In genomic region chr3:8970971-8971589, GRCh38 we compare ENCODE assay signal across 8 cellular contexts. TPM values are rescaled to one million over a fixed set of nuclear protein-coding genes. Genes with fewer than 3 reads are reported as not detected.
DNase-seq lines count a peak whose midpoint lies in the region; ATAC-seq, FAIRE-seq and TF ChIP-seq lines count a peak whose summit lies in the region.

No MANE protein-coding gene starts in this region.

- H3K27ac ChIP-seq in C4-2B (no peak overlapping the region), HepG2 (ENCODE audit: extremely low read length, insufficient read depth, low read length) (no peak overlapping the region)

- TF ChIP-seq EP300 in HepG2 (IDR thresholded peaks at IDR 0.05; ENCODE audit: low read depth in 2 of 2, low read length in 2 of 2) (no peak), HepG2 (CRISPR knock-in tag; IDR thresholded peaks at IDR 0.05; ENCODE audit: borderline replicate concordance) (no peak)

- POLR2A ChIA-PET in HepG2 (lab: Yijun Ruan, JAX) = interaction anchor here (1.9 kb wide), 1 partner anchor 9 kb away, joined by 4 read pairs; no protein-coding TSS in a partner anchor

- intact Hi-C loops in HepG2 (cut with micrococcal nuclease; ENCODE audit: unreplicated experiment) = loop anchor here (1.0 kb wide), 2 partner anchors 96 to 331 kb away; no protein-coding TSS in a partner anchor

- TF ChIP-seq RAD21 in HepG2 (CRISPR knock-in tag; IDR thresholded peaks at IDR 0.05) = peak; percentile 88

- H4K20me1 ChIP-seq in HepG2 (ENCODE audit: insufficient read depth, low read length) = no peaks in the 10 kb centered on the region

- ATAC-seq in GM19468 (IDR thresholded peaks at IDR 0.05; ENCODE audit: extremely low read depth, unreplicated experiment) (peak; percentile 44), HepG2 (peak; percentile 52), GM18873 (IDR thresholded peaks at IDR 0.05; ENCODE audit: low FRiP score, unreplicated experiment) (no peak)

- H2AFZ ChIP-seq in HepG2 (ENCODE audit: low read length) = no peak overlapping the region

- H3K9ac ChIP-seq in HepG2 (ENCODE audit: insufficient read depth, low read depth, low read length) = no peak overlapping the region

- H3K4me2 ChIP-seq in HepG2 (ENCODE audit: low read depth, low read length) = no peak overlapping the region

- H3K9me3 ChIP-seq in HepG2 (ENCODE audit: low read length) = no peaks in the 10 kb centered on the region

- H3K79me2 ChIP-seq in HepG2 (ENCODE audit: insufficient read depth, low read length) = no peaks in the 10 kb centered on the region

- no peaks in the 10 kb centered on the region; a peak in 1 of 5 replicates for H3K27me3 ChIP-seq in HepG2 (ENCODE audit: control insufficient read depth in 1 of 2, insufficient read depth in 2 of 2, low read length in 2 of 2)

- peak; percentile 65 for FAIRE-seq in HepG2 (lab: Jason Lieb, UNC)

- H3K36me3 ChIP-seq in HepG2 (replicated peaks in 1 of 2; ENCODE audit: control insufficient read depth in 1 of 2, insufficient read depth in 2 of 2, low read length in 2 of 2) = no peaks in the 10 kb centered on the region

- TF ChIP-seq CTCF in C4-2B (conservative IDR thresholded peaks at IDR 0.05) = peak; percentile 95
- peak; percentile 89 for TF ChIP-seq CTCF in HepG2 (CRISPR knock-in tag; IDR thresholded peaks at IDR 0.05)

- in situ Hi-C loops in HepG2 (cut with HindIII; ENCODE audit: extremely low pct_ligation_motif_present, low pct_unique_long_range_greater_than_20kb) = loop anchor here (5.0 kb wide), 2 partner anchors 96 to 331 kb away; no protein-coding TSS in a partner anchor

- DNase-seq in NCI-H1930 (lab: John Stamatoyannopoulos, UW) (peak; percentile 1 to 19), HepG2 (ENCODE audit: low spot score) (peak; percentile 54)
- peak; percentile 47 for DNase-seq in activated CD4-positive, CD25-positive, alpha-beta regulatory T cell treated with anti-CD3 and anti-CD28 coated beads, Interleukin-2, amount 50 U/mL, for 16 hours (ENCODE audit: low read depth, low spot score)
- peak; percentile 70 for DNase-seq in central memory CD4-positive, alpha-beta T cell
- DNase-seq in stimulated activated CD4-positive, alpha-beta T cell treated with anti-CD3 and anti-CD28 coated beads, TNF-alpha, amount 100 ng/mL, for 4 hours (ENCODE audit: low read depth in 3 of 3) = peak; percentile 45 to 55 (median 52)

- BruUV-seq in HepG2 (replicated peaks; lab: Mats Ljungman, UMichigan) = no TSS peak

- CTCF ChIA-PET in HepG2 (lab: Yijun Ruan, JAX; ENCODE audit: low intra/inter-chr PET ratio, low total read pairs) = interaction anchor here (0.8 to 2.0 kb wide), 4 partner anchors 33 to 332 kb away, joined by 3 to 45 read pairs (median 18); no protein-coding TSS in a partner anchor

- WGBS in HepG2 (ENCODE audit: low lambda C conversion rate) = 2% methylated on average over 7 of the region's 7 CpGs

- H3K4me3 ChIP-seq in HepG2 (replicated peaks in 1 of 3; ENCODE audit: insufficient read depth in 1 of 3, low read depth in 2 of 3, low read length in 3 of 3) = no peak overlapping the region

- no peak for TF ChIP-seq POLR2A in HepG2 (IDR thresholded peaks at IDR 0.05; ENCODE audit: insufficient read depth in 1 of 2, low read depth in 2 of 2, low read length in 2 of 2)

- H3K4me1 ChIP-seq in HepG2 (ENCODE audit: insufficient read depth, low read length) = peaks cover 38% of the 10 kb centered on the region

TF ChIP-seq in HepG2, 621 proteins besides CTCF, POLR2A, EP300 and RAD21 (continues in another document):
- TF ChIP-seq ZBTB25 (CRISPR knock-in tag; IDR thresholded peaks at IDR 0.05) = peak; percentile 60; the same call in 1 of the 2 replicates
- no peak for TF ChIP-seq ZNF512B (CRISPR knock-in tag; IDR thresholded peaks at IDR 0.05; ENCODE audit: borderline replicate concordance)
- no peak for TF ChIP-seq JARID2 (CRISPR knock-in tag; IDR thresholded peaks at IDR 0.05; ENCODE audit: insufficient replicate concordance)
- 0 out of 2 replicates have a peak, but pooled peaks have one; percentile 24 for TF ChIP-seq ZNF652 (CRISPR knock-in tag; IDR thresholded peaks at IDR 0.05; ENCODE audit: borderline replicate concordance, low read depth)
- no peak for TF ChIP-seq PRDM15 (CRISPR knock-in tag; IDR thresholded peaks at IDR 0.05)
- peak; percentile 93 for TF ChIP-seq SMC3 (IDR thresholded peaks at IDR 0.05; ENCODE audit: low read length)

RNA-seq across cellular contexts. Expression of gene RAD18, which starts 7.8 kb away (rescaled TPM):
- total RNA-seq in HepG2 (2016; rRNA removed; fragmentation: Illumina TruSeq; extraction: Trizol) = 20.7 and 26.5 TPM in 2 replicates
- total RNA-seq in HepG2 (2016; cell fraction: cytosol; rRNA removed; fragmentation: Illumina TruSeq; extraction: Trizol; ENCODE audit: low read depth) = 18.0 and 20.8 TPM in 2 replicates
- total RNA-seq in HepG2 (2016; cell fraction: insoluble cytoplasmic fraction; rRNA removed; fragmentation: Illumina TruSeq; extraction: Trizol) = 18.8 and 31.8 TPM in 2 replicates
- 10.2 and 13.1 TPM in 2 replicates for total RNA-seq in HepG2 (2016; cell fraction: membrane; rRNA removed; fragmentation: Illumina TruSeq; extraction: Trizol)
- 40.2 and 44.1 TPM in 2 replicates for total RNA-seq in HepG2 (2016; cell fraction: nucleus; rRNA removed; fragmentation: Illumina TruSeq; extraction: Trizol)
- polyA plus RNA-seq in HepG2 (2011; rRNA removed) = 3.0 and 5.9 TPM in 2 replicates
- 2.4 and 3.3 TPM in 2 replicates for polyA plus RNA-seq in HepG2 (2011; cell fraction: cytosol; rRNA removed)
- 6.9 and 7.4 TPM in 2 replicates for polyA plus RNA-seq in HepG2 (2011; cell fraction: nucleus; rRNA removed)
- 2.4 and 5.5 TPM in 2 replicates for polyA plus RNA-seq in HepG2 (2012)
- 1.1 and 1.3 TPM in 2 replicates for polyA plus RNA-seq in HepG2 (2016; cell fraction: cytosol; fragmentation: Illumina TruSeq; extraction: Trizol; ENCODE audit: low read depth)
- polyA plus RNA-seq in HepG2 (2016; cell fraction: insoluble cytoplasmic fraction; fragmentation: Illumina TruSeq; extraction: Trizol; ENCODE audit: low read depth) = 18.1 and 20.3 TPM in 2 replicates
- polyA plus RNA-seq in HepG2 (2016; cell fraction: membrane; fragmentation: Illumina TruSeq; extraction: Trizol; ENCODE audit: low read depth) = 2.3 and 3.2 TPM in 2 replicates
- 17.9 and 19.5 TPM in 2 replicates for polyA plus RNA-seq in HepG2 (2016; cell fraction: nucleus; fragmentation: Illumina TruSeq; extraction: Trizol; ENCODE audit: insufficient read depth, low read depth)
- polyA minus RNA-seq in HepG2 (2011; rRNA and poly(A)+ RNA removed; ENCODE audit: low replicate concordance) = 4.5 and 16.4 TPM in 2 replicates
- 4.0 and 5.3 TPM in 2 replicates for polyA minus RNA-seq in HepG2 (2011; cell fraction: cytosol; rRNA and poly(A)+ RNA removed)
- polyA minus RNA-seq in HepG2 (2011; cell fraction: nucleus; rRNA and poly(A)+ RNA removed) = 18.5 and 34.0 TPM in 2 replicates

Comparison
In these comparisons a context has a peak if more than half of its experiments do, and no peak if none do; other contexts are left out.
1. DNase-seq: peak in every context shown above with its lines; median percentile 70 in central memory CD4-positive, alpha-beta T cell; 54 in HepG2; 52 in stimulated activated CD4-positive, alpha-beta T cell treated with anti-CD3 and anti-CD28 coated beads, TNF-alpha, amount 100 ng/mL, for 4 hours; 47 in activated CD4-positive, CD25-positive, alpha-beta regulatory T cell treated with anti-CD3 and anti-CD28 coated beads, Interleukin-2, amount 50 U/mL, for 16 hours; 10 in NCI-H1930.